ENCODE assay signal across 1 cellular context in genomic region chr12:59650594-59651229, GRCh38.
TF ChIP-seq lines count a peak whose summit lies in the region.

No MANE protein-coding gene starts in this region.

TF ChIP-seq in GM23338, 12 proteins besides CTCF, POLR2A, EP300 and RAD21 (continued from another document):
- TF ChIP-seq ZNF462 (CRISPR knock-in tag; IDR thresholded peaks at IDR 0.05) = no peak
- TF ChIP-seq JUNB (IDR thresholded peaks at IDR 0.05; ENCODE audit: unreplicated experiment) = no peak
- no peak for TF ChIP-seq STAT1 (IDR thresholded peaks at IDR 0.05; ENCODE audit: unreplicated experiment)
